ENCODE assay signal across 8 cellular contexts in genomic region chr3:81302045-81302444, GRCh38.
DNase-seq lines count a peak whose midpoint lies in the region; ATAC-seq and TF ChIP-seq lines count a peak whose summit lies in the region.

No MANE protein-coding gene starts in this region.

- peaks cover 3% of the 10 kb centered on the region for H3K27me3 Mint-ChIP-seq in endothelial cell (ENCODE audit: unreplicated experiment)

- no peak overlapping the region for H3K27ac Mint-ChIP-seq in endothelial cell (ENCODE audit: unreplicated experiment)

- TF ChIP-seq CTCF in GM20000 (IDR thresholded peaks at IDR 0.05; ENCODE audit: extremely low read depth, missing control alignments), result peak; percentile 51
- peak in 5 of 6 experiments; percentile 24 to 74 (median 67) for TF ChIP-seq CTCF in Peyer's patch (IDR thresholded peaks at IDR 0.05)
- peak; percentile 83 for TF ChIP-seq CTCF in endothelial cell (IDR thresholded peaks at IDR 0.05; ENCODE audit: unreplicated experiment)

- no peak overlapping the region for H3K27ac ChIP-seq in Peyer's patch

- peak; percentile 1 for DNase-seq in NK-92 treated with Interleukin-12 subunit alpha and Interleukin-12 subunit beta, amount 100 ng/mL, for 24 hours (lab: John Stamatoyannopoulos, UW)
- DNase-seq in NK-92 (lab: John Stamatoyannopoulos, UW; ENCODE audit: unreplicated experiment), result no peak
- peak; percentile 48 for DNase-seq in GM20000 (ENCODE audit: low spot score)
- peak in 1 of 3 donors; percentile 73 for DNase-seq in Peyer's patch
- peak; percentile 46 for DNase-seq in endothelial cell (ENCODE audit: low spot score)
- peak; percentile 39 for DNase-seq in midbrain (lab: John Stamatoyannopoulos, UW)

- no peaks in the 10 kb centered on the region for H3K36me3 Mint-ChIP-seq in endothelial cell (ENCODE audit: low read depth, unreplicated experiment)

- H3K9me3 Mint-ChIP-seq in endothelial cell (ENCODE audit: unreplicated experiment), result no peaks in the 10 kb centered on the region

- no peak overlapping the region for H3K4me3 Mint-ChIP-seq in endothelial cell (ENCODE audit: unreplicated experiment)

- no peaks in the 10 kb centered on the region for H3K9me3 ChIP-seq in Peyer's patch

- no peaks in the 10 kb centered on the region for H3K27me3 ChIP-seq in Peyer's patch

- TF ChIP-seq POLR2A in Peyer's patch (IDR thresholded peaks at IDR 0.05), result no peak

- no peaks in the 10 kb centered on the region for H3K4me1 ChIP-seq in Peyer's patch

- H3K36me3 ChIP-seq in Peyer's patch, result no peaks in the 10 kb centered on the region

- H3K4me1 Mint-ChIP-seq in endothelial cell (ENCODE audit: unreplicated experiment), result no peaks in the 10 kb centered on the region

- H3K4me3 ChIP-seq in Peyer's patch, result no peak overlapping the region

- ATAC-seq in HG03565 (IDR thresholded peaks at IDR 0.05; ENCODE audit: unreplicated experiment) (peak; percentile 80), GM19397 (IDR thresholded peaks at IDR 0.05; ENCODE audit: unreplicated experiment) (no peak)
